ENCODE assay signal across 15 cellular contexts in genomic region chr5:98938459-98938858, GRCh38. TPM values are rescaled to one million over a fixed set of nuclear protein-coding genes. Genes with fewer than 3 reads are reported as not detected.
DNase-seq lines count a peak whose midpoint lies in the region; ATAC-seq and TF ChIP-seq lines count a peak whose summit lies in the region.
"Had no signal": no experiment of that assay in that cellular context is flagged by ENCODE, and none has a peak within 500 bp of the region (broad histone marks: within the 10 kb centered on the region; RNA-seq: fewer than 3 reads in every experiment).

No MANE protein-coding gene starts in this region.

- peak overlapping the region; percentile 2 for H3K4me2 ChIP-seq in trophoblast cell (ENCODE audit: low read length)

- peaks cover 2% of the 10 kb centered on the region for H3K9me3 Mint-ChIP-seq in activated naive CD8-positive, alpha-beta T cell treated with anti-CD3 and anti-CD28 coated beads for 36 hours
- H3K9me3 Mint-ChIP-seq: activated T-helper 1 cell treated with anti-CD3 and anti-CD28 coated beads, Interleukin-12 subunit alpha, Interleukin-12 subunit beta, Interleukin-2, Interleukin-4 antibody, amounts not matched to agents 30 ng/mL and 10 ng/mL and 1 ng/mL, durations not matched to agents 14 hours and 24 hours and 36 hours had no signal

- peaks cover 5% of the 10 kb centered on the region for H3K36me3 Mint-ChIP-seq in activated naive CD8-positive, alpha-beta T cell treated with anti-CD3 and anti-CD28 coated beads for 36 hours

- no peak overlapping the region for H2AK5ac ChIP-seq in trophoblast cell (ENCODE audit: low read length)

- intact Hi-C loops in heart left ventricle (cut with DNase I) = no loop called here
- intact Hi-C loops in left colon (cut with DNase I, micrococcal nuclease) = no loop called here

- H2AFZ ChIP-seq in trophoblast cell (ENCODE audit: insufficient read depth, low read length, poor library complexity) = no peak overlapping the region
- H2AFZ ChIP-seq: parathyroid adenoma had no signal

- H3K4me3 Mint-ChIP-seq in activated naive CD8-positive, alpha-beta T cell treated with anti-CD3 and anti-CD28 coated beads for 36 hours = no peak overlapping the region
- H3K4me3 Mint-ChIP-seq: activated T-helper 1 cell treated with anti-CD3 and anti-CD28 coated beads, Interleukin-12 subunit alpha, Interleukin-12 subunit beta, Interleukin-2, Interleukin-4 antibody, amounts not matched to agents 30 ng/mL and 10 ng/mL and 1 ng/mL, durations not matched to agents 14 hours and 24 hours and 36 hours had no signal

- DNase-seq in HAP-1 (ENCODE audit: low spot score in 2 of 2) = peak; percentile 20 to 34
- DNase-seq in activated naive CD8-positive, alpha-beta T cell treated with anti-CD3 and anti-CD28 coated beads for 36 hours = no peak
- DNase-seq in heart left ventricle = no peak
- no peak for DNase-seq in trophoblast cell
- no peak for DNase-seq in SW 1271 (lab: John Stamatoyannopoulos, UW)
- no peak for DNase-seq in stimulated activated CD4-positive, alpha-beta T cell treated with anti-CD3 and anti-CD28 coated beads, Interleukin-1b, Interleukin-23, amount 100 ng/mL, for 48 hours
- no peak for DNase-seq in left colon
- DNase-seq: DND-41; effector CD4-positive, alpha-beta T cell; NCI-H2107 had no signal

- H4K8ac ChIP-seq in trophoblast cell (ENCODE audit: low read depth, low read length) = no peak overlapping the region

- no peak overlapping the region for H3K14ac ChIP-seq in trophoblast cell (ENCODE audit: low read length)

- in situ Hi-C loops in HAP-1 (cut with MboI; ENCODE audit: low sequenced_read_pairs) = no loop called here

- H3K4me3 ChIP-seq in HAP-1 (no peak overlapping the region), heart left ventricle (no peak overlapping the region), trophoblast cell (ENCODE audit: low read depth, low read length) (no peak overlapping the region)
- H3K4me3 ChIP-seq: thyroid gland had no signal

- TF ChIP-seq POLR2A in heart left ventricle (IDR thresholded peaks at IDR 0.05) = no peak

- no peaks in the 10 kb centered on the region for H3K79me1 ChIP-seq in trophoblast cell (ENCODE audit: low read length)

- peak overlapping the region; percentile 17 for H3K27ac Mint-ChIP-seq in activated naive CD8-positive, alpha-beta T cell treated with anti-CD3 and anti-CD28 coated beads for 36 hours
- H3K27ac Mint-ChIP-seq: activated T-helper 1 cell treated with anti-CD3 and anti-CD28 coated beads, Interleukin-12 subunit alpha, Interleukin-12 subunit beta, Interleukin-2, Interleukin-4 antibody, amounts not matched to agents 30 ng/mL and 10 ng/mL and 1 ng/mL, durations not matched to agents 14 hours and 24 hours and 36 hours had no signal

- H3K9ac ChIP-seq in trophoblast cell (ENCODE audit: low read length) = no peak overlapping the region
- H3K9ac ChIP-seq: parathyroid adenoma had no signal

- WGBS in heart left ventricle, 4 donors = 18 to 37% (median 31%) methylated on average over 2 of the region's 2 CpGs
- no CpG with 5 or more reads among the region's 2 CpGs for WGBS in trophoblast cell (ENCODE audit: extremely low coverage, insufficient coverage, insufficient read length)

- H3K27ac ChIP-seq in heart left ventricle (peak overlapping the region in 11 of 12 donors; percentile 21 to 71 (median 59)), trophoblast cell (ENCODE audit: low read depth, low read length) (no peak overlapping the region)
- H3K27ac ChIP-seq: parathyroid adenoma, VCaP had no signal

- H4K91ac ChIP-seq in trophoblast cell (ENCODE audit: low read depth, low read length) = no peak overlapping the region

- H3K4me1 ChIP-seq in HAP-1 = peaks cover 13% of the 10 kb centered on the region
- peaks cover 7 to 83% (median 59%) of the 10 kb centered on the region in 12 donors for H3K4me1 ChIP-seq in heart left ventricle
- peaks cover 0 to 5% of the 10 kb centered on the region in 2 experiments for H3K4me1 ChIP-seq in trophoblast cell (ENCODE audit: control insufficient read depth in 1 of 2, insufficient read depth in 2 of 2, low read length in 2 of 2)
- H3K4me1 ChIP-seq: parathyroid adenoma had no signal

- H3K9me3 ChIP-seq in HAP-1 (no peaks in the 10 kb centered on the region), heart left ventricle (no peaks in the 10 kb centered on the region), trophoblast cell (ENCODE audit: insufficient read depth, low read depth, low read length) (no peaks in the 10 kb centered on the region)
- H3K9me3 ChIP-seq: thyroid gland had no signal

- H3K4ac ChIP-seq in trophoblast cell (ENCODE audit: low read depth, low read length) = no peak overlapping the region

- ATAC-seq in heart left ventricle (peak; percentile 75 to 89 (median 82)), left colon (no peak)
- ATAC-seq: Panc1 had no signal

- H2BK12ac ChIP-seq in trophoblast cell (ENCODE audit: low read length) = no peak overlapping the region

- TF ChIP-seq CTCF in heart left ventricle (IDR thresholded peaks at IDR 0.05) = no peak

- no peaks in the 10 kb centered on the region for H3K27me3 ChIP-seq in HAP-1 (ENCODE audit: low read depth)
- H3K27me3 ChIP-seq in heart left ventricle = no peaks in the 10 kb centered on the region
- no peaks in the 10 kb centered on the region for H3K27me3 ChIP-seq in trophoblast cell (ENCODE audit: insufficient read depth, low read length)
- H3K27me3 ChIP-seq: thyroid gland had no signal

- H2BK120ac ChIP-seq in trophoblast cell (ENCODE audit: insufficient read depth, low read length, poor library complexity) = no peak overlapping the region

- H3K23ac ChIP-seq in trophoblast cell (ENCODE audit: low read length) = no peak overlapping the region

- no peaks in the 10 kb centered on the region for H3K36me3 ChIP-seq in HAP-1 (replicated peaks)
- H3K36me3 ChIP-seq in heart left ventricle = no peaks in the 10 kb centered on the region
- no peaks in the 10 kb centered on the region for H3K36me3 ChIP-seq in trophoblast cell (ENCODE audit: control insufficient read depth in 1 of 2, insufficient read depth in 2 of 2, low read length in 2 of 2)
- H3K36me3 ChIP-seq: thyroid gland had no signal

- H3K27me3 Mint-ChIP-seq in activated naive CD8-positive, alpha-beta T cell treated with anti-CD3 and anti-CD28 coated beads for 36 hours = no peaks in the 10 kb centered on the region

- peaks cover 51% of the 10 kb centered on the region for H3K4me1 Mint-ChIP-seq in activated naive CD8-positive, alpha-beta T cell treated with anti-CD3 and anti-CD28 coated beads for 36 hours

- no peak overlapping the region for H4K12ac ChIP-seq in trophoblast cell (ENCODE audit: low read depth, low read length)

- H2BK5ac ChIP-seq in trophoblast cell (ENCODE audit: low read depth, low read length, poor library complexity) = no peak overlapping the region

- no peaks in the 10 kb centered on the region for H3K79me2 ChIP-seq in trophoblast cell (ENCODE audit: control insufficient read depth, insufficient read depth, low read length, poor library complexity)

- no peak overlapping the region for H3K18ac ChIP-seq in trophoblast cell (ENCODE audit: low read length)

RNA-seq across cellular contexts. Expression of gene CHD1, which starts 9.7 kb away (rescaled TPM):
- total RNA-seq in activated naive CD8-positive, alpha-beta T cell treated with anti-CD3 and anti-CD28 coated beads for 36 hours = 10 to 100 TPM; 58.0 to 58.5 TPM
- total RNA-seq in heart left ventricle (10 to 100 TPM; 10.5 to 24.0 (median 13.8) TPM), left colon (10 to 100 TPM; 44.9 to 45.8 TPM)
- polyA plus RNA-seq in heart left ventricle = 1 to 10 TPM; 8.6 to 9.9 TPM
- polyA plus RNA-seq in trophoblast cell (2013) = 22.7 and 24.0 TPM in 2 replicates

Comparison
In these comparisons a context has a peak if more than half of its experiments do, and no peak if none do; other contexts are left out.
1. DNase-seq: peak in HAP-1 (2 of 2); none in activated naive CD8-positive, alpha-beta T cell treated with anti-CD3 and anti-CD28 coated beads for 36 hours (single experiment), heart left ventricle (0 of 5), trophoblast cell (0 of 2), SW 1271 (0 of 2), stimulated activated CD4-positive, alpha-beta T cell treated with anti-CD3 and anti-CD28 coated beads, Interleukin-1b, Interleukin-23, amount 100 ng/mL, for 48 hours (single experiment) and left colon (0 of 2).